3 cellular contexts compared by ENCODE assay signal in genomic region chr12:46848792-46849191, GRCh38. TPM values are rescaled to one million over a fixed set of nuclear protein-coding genes. Genes with fewer than 3 reads are reported as not detected.
"Had no signal": no experiment of that assay in that cellular context is flagged by ENCODE, and none has a peak within 500 bp of the region (broad histone marks: within the 10 kb centered on the region; RNA-seq: fewer than 3 reads in every experiment).

No MANE protein-coding gene starts in this region.

RNA-seq across cellular contexts. Expression of gene SLC38A4, which starts 23.0 kb away (rescaled TPM):
- total RNA-seq: HT1080 had no signal
- polyA plus RNA-seq: IgD-negative memory B cell, K562 had no signal
